ENCODE assay signal across 19 cellular contexts in genomic region chr6:32439139-32439538, GRCh38. TPM values are rescaled to one million over a fixed set of nuclear protein-coding genes. Genes with fewer than 3 reads are reported as not detected.
DNase-seq lines count a peak whose midpoint lies in the region; ATAC-seq and TF ChIP-seq lines count a peak whose summit lies in the region.
"Had no signal": no experiment of that assay in that cellular context is flagged by ENCODE, and none has a peak within 500 bp of the region (broad histone marks: within the 10 kb centered on the region; RNA-seq: fewer than 3 reads in every experiment).

No MANE protein-coding gene starts in this region.

- H3K27ac Mint-ChIP-seq in CD8-positive, alpha-beta T cell: no peak overlapping the region
- H3K27ac Mint-ChIP-seq: brain; CD4-positive, alpha-beta T cell had no signal

- H3K4me3 Mint-ChIP-seq in CD8-positive, alpha-beta T cell: no peak overlapping the region

- H3K36me3 Mint-ChIP-seq in CD8-positive, alpha-beta T cell: no peaks in the 10 kb centered on the region
- H3K36me3 Mint-ChIP-seq: brain had no signal

- H3K9me3 Mint-ChIP-seq in CD8-positive, alpha-beta T cell: no peaks in the 10 kb centered on the region
- H3K9me3 Mint-ChIP-seq: brain; CD4-positive, alpha-beta T cell had no signal

- H3K4me1 ChIP-seq in duodenal mucosa (ENCODE audit: control insufficient read depth in 1 of 2, insufficient read depth in 2 of 2, low read length in 2 of 2): peaks cover 0 to 11% of the 10 kb centered on the region in 2 donors
- H3K4me1 ChIP-seq in CD8-positive, alpha-beta T cell (ENCODE audit: insufficient read depth, low read length): peaks cover 4% of the 10 kb centered on the region
- H3K4me1 ChIP-seq: thyroid gland had no signal

- intact Hi-C loops in CD8-positive, alpha-beta T cell (cut with DNase I, micrococcal nuclease): no loop called here

- H3K27ac ChIP-seq in duodenal mucosa (ENCODE audit: low read depth, low read length) (peak overlapping the region; percentile 23), skin epidermis (peak overlapping the region in 17 of 21 experiments; percentile 40 to 96 (median 71))
- H3K27ac ChIP-seq in CD8-positive, alpha-beta T cell (ENCODE audit: low read depth, low read length): no peak overlapping the region
- H3K27ac ChIP-seq: thyroid gland had no signal

- H3K9me3 ChIP-seq in duodenal mucosa (ENCODE audit: control insufficient read depth in 1 of 2, low read length in 2 of 2): no peaks in the 10 kb centered on the region
- H3K9me3 ChIP-seq in CD8-positive, alpha-beta T cell (ENCODE audit: low read length): no peaks in the 10 kb centered on the region
- H3K9me3 ChIP-seq: thyroid gland had no signal

- peaks cover 12 to 21% of the 10 kb centered on the region in 2 donors for H3K36me3 ChIP-seq in duodenal mucosa (ENCODE audit: control insufficient read depth in 1 of 2, insufficient read depth in 2 of 2, low read length in 2 of 2)
- no peaks in the 10 kb centered on the region for H3K36me3 ChIP-seq in CD8-positive, alpha-beta T cell (ENCODE audit: insufficient read depth, low read length)
- H3K36me3 ChIP-seq: thyroid gland had no signal

- peaks cover 8% of the 10 kb centered on the region for H3K4me1 Mint-ChIP-seq in CD8-positive, alpha-beta T cell (ENCODE audit: low read depth)
- H3K4me1 Mint-ChIP-seq: brain had no signal

- H3K27me3 ChIP-seq in duodenal mucosa (ENCODE audit: control insufficient read depth in 1 of 2, insufficient read depth in 2 of 2, low read length in 2 of 2): no peaks in the 10 kb centered on the region
- no peaks in the 10 kb centered on the region for H3K27me3 ChIP-seq in CD8-positive, alpha-beta T cell (ENCODE audit: insufficient read depth, low read length)
- H3K27me3 ChIP-seq: thyroid gland had no signal

- H3K4me3 ChIP-seq in GM12864 (ENCODE audit: low read depth, low read length) (peak overlapping the region; percentile 17), duodenal mucosa (ENCODE audit: low read depth in 1 of 2, low read length in 2 of 2) (peak overlapping the region; percentile 75 to 85), skin epidermis (no peak overlapping the region)
- H3K4me3 ChIP-seq in CD8-positive, alpha-beta T cell (ENCODE audit: low read depth, low read length): no peak overlapping the region

- peaks cover 24% of the 10 kb centered on the region for H3K27me3 Mint-ChIP-seq in CD8-positive, alpha-beta T cell (ENCODE audit: low read depth)

- CTCF ChIA-PET in CD8-positive, alpha-beta T cell (lab: Charles Lee): interaction anchor here (1.3 to 2.0 kb wide), 2 partner anchors 25 to 262 kb away, joined by 3 to 8 read pairs; no protein-coding TSS in a partner anchor

- DNase-seq in GM12864 (ENCODE audit: low read depth) (no peak), KG1 (lab: John Stamatoyannopoulos, UW) (no peak)
- no peak for DNase-seq in CD8-positive, alpha-beta T cell
- DNase-seq: activated naive CD4-positive, alpha-beta T cell treated with Interleukin-2 at 50 U/mL for 16 hours; effector CD8-positive, alpha-beta T cell; NK-92 treated with Interleukin-12 subunit alpha and Interleukin-12 subunit beta, amount 100 ng/mL, for 24 hours; posterior cingulate gyrus; stimulated activated CD4-positive, alpha-beta T cell treated with anti-CD3 and anti-CD28 coated beads, Interleukin-15, amount 100 ng/mL, for 24 hours had no signal

- TF ChIP-seq CTCF in GM12864 (IDR thresholded peaks at IDR 0.05; ENCODE audit: low read depth, low read length, missing control alignments): no peak
- no peak for TF ChIP-seq CTCF in CD8-positive, alpha-beta T cell (IDR thresholded peaks at IDR 0.05)

- ATAC-seq in HG02973 (IDR thresholded peaks at IDR 0.05; ENCODE audit: unreplicated experiment) (peak; percentile 5), HG03442 (IDR thresholded peaks at IDR 0.05; ENCODE audit: unreplicated experiment) (no peak)
- no peak for ATAC-seq in CD8-positive, alpha-beta T cell

- H3K9ac ChIP-seq in duodenal mucosa (ENCODE audit: low read depth in 1 of 2, low read length in 2 of 2): no peak overlapping the region

- POLR2A ChIA-PET in CD8-positive, alpha-beta T cell (lab: Charles Lee): interaction anchor here (0.8 kb wide), 1 partner anchor 261 kb away, joined by 3 read pairs; no protein-coding TSS in a partner anchor

RNA-seq across cellular contexts. Expression of gene HLA-DRA, which starts 0.5 kb away (rescaled TPM):
- 10 to 100 TPM; 37.8 to 37.9 TPM for total RNA-seq in CD8-positive, alpha-beta T cell
- total RNA-seq: fibroblast of villous mesenchyme, IMR-90 had no signal

RNA-seq across cellular contexts. Expression of gene BTNL2, which starts 32.2 kb away (rescaled TPM):
- not detected for total RNA-seq in CD8-positive, alpha-beta T cell
- total RNA-seq: CD4-positive, alpha-beta T cell; fibroblast of villous mesenchyme; IMR-90; mesenteric fat pad; SK-MEL-5; thyroid gland had no signal

Comparison
In these comparisons a context has a peak if more than half of its experiments do, and no peak if none do; other contexts are left out.
1. H3K4me3 ChIP-seq: peak in GM12864 (single experiment) and duodenal mucosa (2 of 2); none in skin epidermis (0 of 7) and CD8-positive, alpha-beta T cell (single experiment).